14 cellular contexts compared by ENCODE assay signal in the genomic region with DNA sequence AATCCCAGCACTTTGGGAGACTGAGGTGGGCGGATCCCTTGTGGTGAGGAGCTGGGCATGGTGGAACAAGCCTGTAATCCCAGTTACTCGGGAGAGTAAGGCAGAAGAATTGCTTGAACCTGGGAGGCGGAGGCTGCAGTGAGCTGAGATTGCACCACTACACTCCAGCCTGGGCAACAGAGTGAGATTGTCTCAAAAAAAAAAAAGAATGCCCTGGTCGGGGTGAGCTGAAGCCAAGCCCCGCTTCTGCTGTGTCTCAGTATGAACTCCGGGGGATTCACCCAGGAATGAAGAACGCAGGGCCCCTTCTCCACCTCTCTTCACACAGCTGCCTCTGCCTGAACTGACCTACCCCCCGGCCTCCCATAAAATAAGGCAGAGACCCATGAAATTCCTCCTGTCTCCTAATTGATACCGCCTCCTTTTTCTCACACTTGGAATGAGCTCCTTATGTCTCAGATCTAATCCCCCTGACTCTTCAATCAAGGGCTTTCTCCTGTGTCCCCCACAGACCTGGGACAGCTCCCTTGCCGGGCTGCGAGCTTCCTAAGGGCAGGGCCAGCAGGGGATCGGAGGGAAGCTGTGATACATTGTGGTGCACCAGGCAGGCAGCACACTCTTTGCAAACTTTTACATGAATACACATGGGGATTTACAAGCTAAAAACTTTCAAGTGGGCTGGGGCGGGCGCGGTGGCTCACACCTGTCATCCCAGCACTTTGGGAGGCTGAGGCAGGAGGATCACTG. TPM values are rescaled to one million over a fixed set of nuclear protein-coding genes. Genes with fewer than 3 reads are reported as not detected.
DNase-seq lines count a peak whose midpoint lies in the region; ATAC-seq, FAIRE-seq and TF ChIP-seq lines count a peak whose summit lies in the region.
"Had no signal": no experiment of that assay in that cellular context is flagged by ENCODE, and none has a peak within 500 bp of the region (broad histone marks: within the 10 kb centered on the region; RNA-seq: fewer than 3 reads in every experiment).

No MANE protein-coding gene starts in this region.

- H3K9ac ChIP-seq in SK-N-SH (no peak overlapping the region), adipocyte (ENCODE audit: low read length) (no peak overlapping the region), Karpas-422 (ENCODE audit: low read length) (no peak overlapping the region)

- no peaks in the 10 kb centered on the region for H3K4me1 ChIP-seq in SK-N-SH (ENCODE audit: control insufficient read depth in 1 of 2, insufficient read depth in 2 of 2, low read depth in 1 of 2, low read length in 1 of 2)
- peaks cover 14% of the 10 kb centered on the region for H3K4me1 ChIP-seq in adipocyte (ENCODE audit: control insufficient read depth, insufficient read depth, low read length)
- H3K4me1 ChIP-seq in Karpas-422 (ENCODE audit: low read length) = peaks cover 5% of the 10 kb centered on the region

- H3K9me2 ChIP-seq in SK-N-SH (no peaks in the 10 kb centered on the region), Karpas-422 (replicated peaks; ENCODE audit: insufficient read depth, low read length) (no peaks in the 10 kb centered on the region)

- TF ChIP-seq CTCF in SK-N-SH (IDR thresholded peaks at IDR 0.05) = no peak

- H3K4me2 ChIP-seq in SK-N-SH = no peak overlapping the region
- H3K4me2 ChIP-seq in Karpas-422 (ENCODE audit: low read depth, low read length, poor library complexity, severe bottlenecking) = no peak overlapping the region

- DNase-seq in SK-N-SH (no peak), adipocyte (ENCODE audit: low read depth) (no peak), iris pigment epithelial cell (ENCODE audit: low read depth) (peak; percentile 24), HPDE6-E6E7 (ENCODE audit: extremely low spot score) (no peak), H54 (ENCODE audit: insufficient read length, low spot score) (no peak), Karpas-422 (no peak)
- DNase-seq: 8988T; activated CD4-positive, alpha-beta T cell treated with anti-CD3 and anti-CD28 coated beads for 4 hours; activated effector memory CD4-positive, alpha-beta T cell treated with anti-CD3 and anti-CD28 coated beads, Interleukin-2, amount 50 U/mL, for 16 hours; foreskin melanocyte had no signal

- H3K79me2 ChIP-seq in SK-N-SH (ENCODE audit: insufficient read depth) (no peaks in the 10 kb centered on the region), Karpas-422 (ENCODE audit: low read length) (no peaks in the 10 kb centered on the region)

- no peak for ATAC-seq in SK-N-SH treated with all-trans-retinoic acid at 6 μM for 48 hours

- H3K36me3 ChIP-seq in SK-N-SH (replicated peaks in 1 of 2; ENCODE audit: control insufficient read depth in 1 of 2, insufficient read depth in 2 of 2, low read length in 1 of 2) = no peaks in the 10 kb centered on the region
- no peaks in the 10 kb centered on the region for H3K36me3 ChIP-seq in adipocyte (ENCODE audit: control insufficient read depth, insufficient read depth, low read length, severe bottlenecking)
- H3K36me3 ChIP-seq in Karpas-422 (ENCODE audit: insufficient read depth, low read length) = no peaks in the 10 kb centered on the region

- no peak for FAIRE-seq in H54 (lab: Jason Lieb, UNC)
- FAIRE-seq: GM12892 had no signal

- 87% methylated on average over 15 of the region's 15 CpGs for WGBS in SK-N-SH (ENCODE audit: low lambda C conversion rate)

- no peak overlapping the region for H3K27ac ChIP-seq in SK-N-SH (ENCODE audit: low read depth in 2 of 2, low read length in 1 of 2)
- peak overlapping the region in 14 of 21 experiments; percentile 3 to 70 (median 50) for H3K27ac ChIP-seq in skin epidermis
- H3K27ac ChIP-seq in Karpas-422 (ENCODE audit: low read length) = no peak overlapping the region
- H3K27ac ChIP-seq: SK-N-MC had no signal

- H4K20me1 ChIP-seq in SK-N-SH (ENCODE audit: insufficient read depth) (no peaks in the 10 kb centered on the region), Karpas-422 (ENCODE audit: insufficient read depth, low read depth, low read length) (no peaks in the 10 kb centered on the region)

- peaks cover 13% of the 10 kb centered on the region for H3F3A ChIP-seq in SK-N-SH (replicated peaks; ENCODE audit: insufficient read depth)

- H3K9me3 ChIP-seq in SK-N-SH (no peaks in the 10 kb centered on the region), adipocyte (ENCODE audit: control insufficient read depth, low read length) (no peaks in the 10 kb centered on the region), Karpas-422 (ENCODE audit: low read length) (no peaks in the 10 kb centered on the region)

- no peak for TF ChIP-seq EP300 in SK-N-SH (IDR thresholded peaks at IDR 0.05; ENCODE audit: borderline replicate concordance in 1 of 2, low read depth in 1 of 2, low read length in 1 of 2)

- no peak for TF ChIP-seq RAD21 in SK-N-SH (IDR thresholded peaks at IDR 0.05; ENCODE audit: low read length)

- no peak overlapping the region for H3K4me3 ChIP-seq in SK-N-SH (ENCODE audit: low read depth in 2 of 2, low read length in 1 of 2)
- H3K4me3 ChIP-seq in adipocyte (ENCODE audit: low read length) = peak overlapping the region; percentile 27
- H3K4me3 ChIP-seq in skin epidermis = no peak overlapping the region
- H3K4me3 ChIP-seq in Karpas-422 (ENCODE audit: low read length) = no peak overlapping the region
- H3K4me3 ChIP-seq: SK-N-MC had no signal

- H3K27me3 ChIP-seq in SK-N-SH (ENCODE audit: insufficient read depth) (no peaks in the 10 kb centered on the region), adipocyte (replicated peaks; ENCODE audit: control insufficient read depth, insufficient read depth, low read length) (no peaks in the 10 kb centered on the region), Karpas-422 (ENCODE audit: low read length) (no peaks in the 10 kb centered on the region)

- POLR2A ChIA-PET in SK-N-SH (lab: Yijun Ruan, JAX) = no interaction called here

- CTCF ChIA-PET in SK-N-SH (lab: Yijun Ruan, JAX) = interaction anchor here (0.8 kb wide), 2 partner anchors 13 to 91 kb away, joined by 3 read pairs; no protein-coding TSS in a partner anchor

- TF ChIP-seq POLR2A in H54 (IDR thresholded peaks at IDR 0.05; ENCODE audit: low read depth, low read length) = no peak

- H2AFZ ChIP-seq in SK-N-SH (ENCODE audit: low read depth) = no peak overlapping the region
- H2AFZ ChIP-seq in Karpas-422 (ENCODE audit: low read length) = no peak overlapping the region

TF ChIP-seq in SK-N-SH, 30 proteins besides CTCF, POLR2A, EP300 and RAD21 (continues in another document):
- TF ChIP-seq RFX5 (IDR thresholded peaks at IDR 0.05; ENCODE audit: low read length) = no peak
- TF ChIP-seq, protein P1, sequence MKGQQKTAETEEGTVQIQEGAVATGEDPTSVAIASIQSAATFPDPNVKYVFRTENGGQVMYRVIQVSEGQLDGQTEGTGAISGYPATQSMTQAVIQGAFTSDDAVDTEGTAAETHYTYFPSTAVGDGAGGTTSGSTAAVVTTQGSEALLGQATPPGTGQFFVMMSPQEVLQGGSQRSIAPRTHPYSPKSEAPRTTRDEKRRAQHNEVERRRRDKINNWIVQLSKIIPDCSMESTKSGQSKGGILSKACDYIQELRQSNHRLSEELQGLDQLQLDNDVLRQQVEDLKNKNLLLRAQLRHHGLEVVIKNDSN (IDR thresholded peaks at IDR 0.05; ENCODE audit: borderline replicate concordance, low read depth) = no peak

TF ChIP-seq in SK-N-SH treated with all-trans-retinoic acid at 6 μM for 48 hours, 23 proteins besides CTCF, POLR2A, EP300 and RAD21 (continues in another document):
- TF ChIP-seq, protein P2, sequence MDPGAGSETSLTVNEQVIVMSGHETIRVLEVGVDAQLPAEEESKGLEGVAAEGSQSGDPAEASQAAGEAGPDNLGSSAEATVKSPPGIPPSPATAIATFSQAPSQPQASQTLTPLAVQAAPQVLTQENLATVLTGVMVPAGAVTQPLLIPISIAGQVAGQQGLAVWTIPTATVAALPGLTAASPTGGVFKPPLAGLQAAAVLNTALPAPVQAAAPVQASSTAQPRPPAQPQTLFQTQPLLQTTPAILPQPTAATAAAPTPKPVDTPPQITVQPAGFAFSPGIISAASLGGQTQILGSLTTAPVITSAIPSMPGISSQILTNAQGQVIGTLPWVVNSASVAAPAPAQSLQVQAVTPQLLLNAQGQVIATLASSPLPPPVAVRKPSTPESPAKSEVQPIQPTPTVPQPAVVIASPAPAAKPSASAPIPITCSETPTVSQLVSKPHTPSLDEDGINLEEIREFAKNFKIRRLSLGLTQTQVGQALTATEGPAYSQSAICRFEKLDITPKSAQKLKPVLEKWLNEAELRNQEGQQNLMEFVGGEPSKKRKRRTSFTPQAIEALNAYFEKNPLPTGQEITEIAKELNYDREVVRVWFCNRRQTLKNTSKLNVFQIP (CRISPR knock-in tag; IDR thresholded peaks at IDR 0.05; ENCODE audit: borderline replicate concordance, low read depth) = no peak
- TF ChIP-seq ZFP30 (CRISPR knock-in tag; IDR thresholded peaks at IDR 0.05) (no peak), TOX (CRISPR knock-in tag; IDR thresholded peaks at IDR 0.05; ENCODE audit: borderline replicate concordance) (no peak), ISL1 (CRISPR knock-in tag; IDR thresholded peaks at IDR 0.05) (no peak), GLIS3 (CRISPR knock-in tag; IDR thresholded peaks at IDR 0.05) (no peak), ZNF70 (CRISPR knock-in tag; IDR thresholded peaks at IDR 0.05) (no peak), ZNF565 (CRISPR knock-in tag; conservative IDR thresholded peaks at IDR 0.05; ENCODE audit: low read depth) (no peak), ZNF8 (CRISPR knock-in tag; IDR thresholded peaks at IDR 0.05) (no peak), BACH2 (CRISPR knock-in tag; IDR thresholded peaks at IDR 0.05; ENCODE audit: borderline replicate concordance) (no peak), PPARA (CRISPR knock-in tag; IDR thresholded peaks at IDR 0.05; ENCODE audit: borderline replicate concordance) (no peak), CSDC2 (CRISPR knock-in tag; IDR thresholded peaks at IDR 0.05) (no peak), SNAI2 (CRISPR knock-in tag; IDR thresholded peaks at IDR 0.05) (no peak)

RNA-seq across cellular contexts. Expression of gene ZP3, which starts 0.9 kb away (rescaled TPM):
- 4.5 and 5.4 TPM in 2 replicates for polyA plus RNA-seq in SK-N-SH (2012; rRNA removed)
- 3.1 and 3.9 TPM in 2 replicates for polyA plus RNA-seq in SK-N-SH (2012; cell fraction: cytosol; rRNA removed)
- 8.3 and 11.1 TPM in 2 replicates for polyA plus RNA-seq in SK-N-SH (2012; cell fraction: nucleus; rRNA removed)
- total RNA-seq in Karpas-422 (2014; rRNA removed; shearing (Covaris generic); ENCODE audit: low replicate concordance) = not detected in 2 replicates

RNA-seq across cellular contexts. Expression of gene SSC4D, which starts 14.3 kb away (rescaled TPM):
- 1.6 and 2.0 TPM in 2 replicates for polyA plus RNA-seq in SK-N-SH (2012; rRNA removed)
- 0.75 and 1.3 TPM in 2 replicates for polyA plus RNA-seq in SK-N-SH (2012; cell fraction: cytosol; rRNA removed)
- polyA plus RNA-seq in SK-N-SH (2012; cell fraction: nucleus; rRNA removed) = 3.3 and 5.8 TPM in 2 replicates
- not detected in 2 replicates for total RNA-seq in Karpas-422 (2014; rRNA removed; shearing (Covaris generic); ENCODE audit: low replicate concordance)

RNA-seq across cellular contexts. Expression of gene DTX2, which starts 37.7 kb away (rescaled TPM):
- polyA plus RNA-seq in SK-N-SH (2012; rRNA removed) = 6.7 and 7.6 TPM in 2 replicates
- polyA plus RNA-seq in SK-N-SH (2012; cell fraction: cytosol; rRNA removed) = 2.6 and 5.4 TPM in 2 replicates
- 24.4 and 27.2 TPM in 2 replicates for polyA plus RNA-seq in SK-N-SH (2012; cell fraction: nucleus; rRNA removed)
- 17.0 and 26.5 TPM in 2 replicates for total RNA-seq in Karpas-422 (2014; rRNA removed; shearing (Covaris generic); ENCODE audit: low replicate concordance)

Comparison
In these comparisons a context has a peak if more than half of its experiments do, and no peak if none do; other contexts are left out.
1. H3K27ac ChIP-seq: peak in skin epidermis (14 of 21); none in SK-N-SH (0 of 2) and Karpas-422 (single experiment).